Comparison of ENCODE assay signal across 2 cellular contexts in the genomic region with DNA sequence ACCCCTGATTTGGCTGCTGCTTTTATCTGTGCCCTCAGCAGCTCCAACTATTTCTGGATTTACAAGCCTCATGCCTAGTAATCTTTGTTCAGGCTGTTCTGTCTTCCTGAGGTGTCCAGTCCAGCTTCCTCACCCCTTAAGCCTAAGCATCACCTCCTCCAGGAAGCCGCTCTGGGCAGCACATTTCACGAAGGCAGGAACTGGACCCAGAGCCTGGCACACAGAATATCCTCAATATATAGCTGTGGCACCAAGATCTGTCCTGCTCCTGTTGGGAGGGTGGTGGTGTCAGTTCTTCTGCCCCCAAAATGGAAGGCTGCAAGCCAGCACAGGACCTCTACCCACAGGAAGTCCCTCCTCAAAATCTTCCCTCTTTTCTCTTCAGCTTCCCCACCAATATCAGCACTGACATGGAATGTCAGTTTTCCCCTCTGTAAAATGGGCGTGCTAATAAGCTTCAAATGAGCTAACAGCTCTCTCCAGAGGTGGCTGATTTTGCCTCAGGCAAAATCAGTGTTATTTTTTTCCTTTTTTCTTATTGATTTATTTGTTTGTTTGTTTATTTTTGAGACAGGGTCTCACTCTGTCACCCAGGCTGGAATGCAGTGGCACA.
TF ChIP-seq lines count a peak whose summit lies in the region.

No MANE protein-coding gene starts in this region.

TF ChIP-seq in A549, 52 proteins besides CTCF, POLR2A, EP300 and RAD21:
- peak; percentile 33 for TF ChIP-seq ZFP36 (IDR thresholded peaks at IDR 0.05; ENCODE audit: borderline replicate concordance, partially characterized antibody)
- TF ChIP-seq FOXS1 (CRISPR knock-in tag; IDR thresholded peaks at IDR 0.05), result no peak

TF ChIP-seq in K562, 482 proteins besides CTCF, POLR2A, EP300 and RAD21:
- 0 out of 2 replicates have a peak, but pooled peaks have one; percentile 14 for TF ChIP-seq BCOR (IDR thresholded peaks at IDR 0.05)
- TF ChIP-seq KDM1A (IDR thresholded peaks at IDR 0.05), result peak in 1 of 2 experiments; percentile 52; a peak in 1 of 4 replicates
- TF ChIP-seq SREBF2 (CRISPR knock-in tag; IDR thresholded peaks at IDR 0.05), result no peak
- TF ChIP-seq, protein P1, sequence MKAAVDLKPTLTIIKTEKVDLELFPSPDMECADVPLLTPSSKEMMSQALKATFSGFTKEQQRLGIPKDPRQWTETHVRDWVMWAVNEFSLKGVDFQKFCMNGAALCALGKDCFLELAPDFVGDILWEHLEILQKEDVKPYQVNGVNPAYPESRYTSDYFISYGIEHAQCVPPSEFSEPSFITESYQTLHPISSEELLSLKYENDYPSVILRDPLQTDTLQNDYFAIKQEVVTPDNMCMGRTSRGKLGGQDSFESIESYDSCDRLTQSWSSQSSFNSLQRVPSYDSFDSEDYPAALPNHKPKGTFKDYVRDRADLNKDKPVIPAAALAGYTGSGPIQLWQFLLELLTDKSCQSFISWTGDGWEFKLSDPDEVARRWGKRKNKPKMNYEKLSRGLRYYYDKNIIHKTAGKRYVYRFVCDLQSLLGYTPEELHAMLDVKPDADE (conservative IDR thresholded peaks at IDR 0.05; ENCODE audit: control insufficient read depth, low read depth, low read length), result no peak
- TF ChIP-seq ADNP (tag; IDR thresholded peaks at IDR 0.05), result 0 out of 2 replicates have a peak, but pooled peaks have one; percentile 28
- no peak for TF ChIP-seq PURB (CRISPR knock-in tag; IDR thresholded peaks at IDR 0.05; ENCODE audit: low read depth)
- TF ChIP-seq POU5F1 (IDR thresholded peaks at IDR 0.05; ENCODE audit: borderline replicate concordance, low read depth, low read length, partially characterized antibody), result no peak
- peak; percentile 51 for TF ChIP-seq RBM25 (IDR thresholded peaks at IDR 0.05; ENCODE audit: low read depth, low read length, severe bottlenecking)
- TF ChIP-seq ZFP36 (IDR thresholded peaks at IDR 0.05; ENCODE audit: low read depth, low read length, partially characterized antibody), result peak; percentile 58
TF ChIP-seq in K562: peak in this region for 5.
